Comparison of ENCODE assay signal across 24 cellular contexts in the genomic region with DNA sequence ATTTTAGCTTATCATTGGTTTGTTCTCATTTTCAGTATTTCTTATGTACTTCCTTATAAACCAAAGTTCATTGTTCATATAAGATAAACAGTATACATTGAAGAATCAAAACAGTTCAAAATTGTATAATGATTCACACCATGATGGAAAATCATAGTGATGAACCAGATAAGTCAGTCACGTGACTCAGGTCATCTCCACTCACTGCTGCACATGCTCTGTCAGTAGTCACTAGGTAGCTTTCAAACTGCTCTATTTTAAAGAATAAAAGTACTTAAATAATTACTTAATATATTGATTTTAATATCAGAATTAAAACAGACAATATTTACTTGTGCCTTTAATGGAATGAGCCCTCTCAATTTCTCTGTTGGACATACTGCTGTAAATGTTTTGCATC.
"Had no signal": no experiment of that assay in that cellular context is flagged by ENCODE, and none has a peak within 500 bp of the region (broad histone marks: within the 10 kb centered on the region; RNA-seq: fewer than 3 reads in every experiment).

No MANE protein-coding gene starts in this region.

- H3K4me1 ChIP-seq: lower lobe of right lung had no signal

- H3K9me3 Mint-ChIP-seq: dendritic cell treated with granulocyte-macrophage colony-stimulating factor and Interleukin-4, amounts not matched to agents 40 ng/mL and 50 ng/mL, for 4 days; effector memory CD8-positive, alpha-beta T cell; immature natural killer cell; memory B cell; natural killer cell treated with Interleukin-12 subunit alpha and Interleukin-12 subunit beta and Interleukin-15 and Interleukin-18, amount 100 ng/mL, for 72 hours; neural progenitor cell had no signal

- H3K4me2 ChIP-seq: neural progenitor cell, smooth muscle cell had no signal

- H2AFZ ChIP-seq: neural progenitor cell had no signal

- H3K27ac Mint-ChIP-seq: dendritic cell treated with granulocyte-macrophage colony-stimulating factor and Interleukin-4, amounts not matched to agents 40 ng/mL and 50 ng/mL, for 4 days; immature natural killer cell; memory B cell; natural killer cell treated with Interleukin-12 subunit alpha and Interleukin-12 subunit beta and Interleukin-15 and Interleukin-18, amount 100 ng/mL, for 72 hours; neural progenitor cell; progenitor cell of endocrine pancreas had no signal

- DNase-seq: effector memory CD8-positive, alpha-beta T cell; esophagus squamous epithelium; foreskin fibroblast; immature natural killer cell; kidney; left cardiac atrium; left ventricle myocardium inferior; lower lobe of right lung; midbrain; nucleus accumbens; pancreas; right cardiac atrium; stimulated activated CD4-positive, alpha-beta T cell treated with anti-CD3 and anti-CD28 coated beads, Interleukin-2, amount 100 ng/mL, for 48 hours; stimulated activated naive CD8-positive, alpha-beta T cell treated with anti-CD3 and anti-CD28 coated beads, Interleukin-15, Interleukin-2, amounts not matched to agents 100 U/mL and 50 U/mL, for 24 hours; thyroid gland; upper lobe of left lung; uterus had no signal

- H3K9ac ChIP-seq: neural progenitor cell had no signal

- H3K4me3 Mint-ChIP-seq: dendritic cell treated with granulocyte-macrophage colony-stimulating factor and Interleukin-4, amounts not matched to agents 40 ng/mL and 50 ng/mL, for 4 days; effector memory CD8-positive, alpha-beta T cell; immature natural killer cell; memory B cell; natural killer cell treated with Interleukin-12 subunit alpha and Interleukin-12 subunit beta and Interleukin-15 and Interleukin-18, amount 100 ng/mL, for 72 hours; neural progenitor cell had no signal

- H3K27ac ChIP-seq: esophagus squamous epithelium, left ventricle myocardium inferior, lower lobe of right lung, neural progenitor cell, pancreas, suprapubic skin, thyroid gland, upper lobe of left lung, uterus had no signal

- H3K4me3 ChIP-seq: esophagus squamous epithelium, left ventricle myocardium inferior, lower lobe of right lung, neural progenitor cell, pancreas, smooth muscle cell, suprapubic skin, thyroid gland, upper lobe of left lung, uterus had no signal

- H3K27me3 Mint-ChIP-seq: dendritic cell treated with granulocyte-macrophage colony-stimulating factor and Interleukin-4, amounts not matched to agents 40 ng/mL and 50 ng/mL, for 4 days; effector memory CD8-positive, alpha-beta T cell; memory B cell; natural killer cell treated with Interleukin-12 subunit alpha and Interleukin-12 subunit beta and Interleukin-15 and Interleukin-18, amount 100 ng/mL, for 72 hours; progenitor cell of endocrine pancreas had no signal

- H3K36me3 ChIP-seq: pancreas, suprapubic skin, thyroid gland, uterus had no signal

- H3K27me3 ChIP-seq: esophagus squamous epithelium, neural progenitor cell, pancreas, suprapubic skin, thyroid gland, upper lobe of left lung, uterus had no signal

- H3K9me3 ChIP-seq: esophagus squamous epithelium, left ventricle myocardium inferior, lower lobe of right lung, pancreas, suprapubic skin, thyroid gland, upper lobe of left lung, uterus had no signal
